ENCODE assay signal across 9 cellular contexts in the genomic region with DNA sequence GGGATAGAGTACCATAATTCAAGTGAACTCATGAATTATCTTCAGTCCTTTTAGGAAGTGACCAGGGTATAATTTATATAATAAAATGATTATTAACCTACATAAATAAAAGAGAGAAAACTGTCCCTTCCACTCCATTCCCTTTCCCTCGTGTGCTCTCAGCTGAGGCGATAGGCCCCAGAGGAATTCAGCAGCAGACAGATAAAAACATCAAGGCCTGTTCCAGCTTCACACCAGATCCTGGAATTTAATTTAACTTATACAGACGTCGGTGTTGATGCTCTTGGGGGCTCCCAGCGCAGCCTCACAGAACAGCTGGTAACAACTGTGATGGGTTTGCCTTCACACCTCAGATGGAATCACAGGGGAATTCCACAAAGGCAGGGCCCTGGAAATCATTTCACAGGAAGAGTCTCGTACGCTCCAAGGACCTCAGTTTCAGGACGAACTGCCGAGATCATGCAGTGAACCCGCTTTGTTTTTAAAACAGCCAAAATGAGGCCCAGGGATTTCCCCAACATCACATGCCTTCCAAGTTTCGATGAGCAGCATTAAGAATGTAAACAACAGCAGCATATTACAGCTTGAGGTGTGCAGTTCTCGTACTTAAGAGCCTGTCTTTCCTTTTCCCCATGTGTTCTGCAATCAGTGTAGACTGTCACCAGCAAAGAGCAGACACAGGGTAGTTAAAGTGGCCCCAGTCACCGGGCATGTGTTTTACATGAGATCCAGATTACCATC.
DNase-seq lines count a peak whose midpoint lies in the region; ATAC-seq and TF ChIP-seq lines count a peak whose summit lies in the region.
"Had no signal": no experiment of that assay in that cellular context is flagged by ENCODE, and none has a peak within 500 bp of the region (broad histone marks: within the 10 kb centered on the region; RNA-seq: fewer than 3 reads in every experiment).

No MANE protein-coding gene starts in this region.

- H3K4me3 ChIP-seq in neural progenitor cell, result no peak overlapping the region
- no peak overlapping the region for H3K4me3 ChIP-seq in CD4-positive, alpha-beta memory T cell (ENCODE audit: low read length in 2 of 2)

- DNase-seq in activated CD4-positive, alpha-beta T cell treated with anti-CD3 and anti-CD28 coated beads, Interleukin-2, amount 10 ng/mL, durations not matched to agents 24 days and 14 days, result peak; percentile 64
- DNase-seq in activated CD4-positive, alpha-beta T cell treated with anti-CD3 and anti-CD28 coated beads, Interleukin-2, amount 10 ng/mL, durations not matched to agents 7 days and 5 days, result no peak
- peak; percentile 18 for DNase-seq in amniotic epithelial cell (ENCODE audit: low read depth)
- DNase-seq in neural progenitor cell (ENCODE audit: low spot score), result no peak
- DNase-seq in NCI-H510A (lab: John Stamatoyannopoulos, UW), result no peak
- DNase-seq in CD4-positive, alpha-beta memory T cell, result no peak
- no peak for DNase-seq in GDM1 (lab: John Stamatoyannopoulos, UW)
- DNase-seq: DND-41 had no signal

- no peak overlapping the region for H3K27ac ChIP-seq in neural progenitor cell
- H3K27ac ChIP-seq in CD4-positive, alpha-beta memory T cell (ENCODE audit: low read depth, low read length), result no peak overlapping the region

- H2AFZ ChIP-seq in neural progenitor cell (replicated peaks), result peak overlapping the region; percentile 82

- H3K27me3 Mint-ChIP-seq in activated CD4-positive, alpha-beta T cell treated with anti-CD3 and anti-CD28 coated beads, Interleukin-2, amount 10 ng/mL, durations not matched to agents 24 days and 14 days, result peaks cover 10% of the 10 kb centered on the region
- peaks cover 6% of the 10 kb centered on the region for H3K27me3 Mint-ChIP-seq in activated CD4-positive, alpha-beta T cell treated with anti-CD3 and anti-CD28 coated beads, Interleukin-2, amount 10 ng/mL, durations not matched to agents 7 days and 5 days
- peaks cover 15% of the 10 kb centered on the region for H3K27me3 Mint-ChIP-seq in neural progenitor cell (ENCODE audit: insufficient read depth, low read depth)
- peaks cover 1 to 9% of the 10 kb centered on the region in 2 donors for H3K27me3 Mint-ChIP-seq in CD4-positive, alpha-beta memory T cell

- no peaks in the 10 kb centered on the region for H3K4me1 ChIP-seq in neural progenitor cell
- H3K4me1 ChIP-seq in CD4-positive, alpha-beta memory T cell (ENCODE audit: insufficient read depth, low read length), result no peaks in the 10 kb centered on the region

- no peaks in the 10 kb centered on the region for H3K27me3 ChIP-seq in neural progenitor cell
- H3K27me3 ChIP-seq in CD4-positive, alpha-beta memory T cell (ENCODE audit: insufficient read depth, low read length), result no peaks in the 10 kb centered on the region

- no peak overlapping the region for H3K27ac Mint-ChIP-seq in activated CD4-positive, alpha-beta T cell treated with anti-CD3 and anti-CD28 coated beads, Interleukin-2, amount 10 ng/mL, durations not matched to agents 24 days and 14 days
- H3K27ac Mint-ChIP-seq in activated CD4-positive, alpha-beta T cell treated with anti-CD3 and anti-CD28 coated beads, Interleukin-2, amount 10 ng/mL, durations not matched to agents 7 days and 5 days, result no peak overlapping the region
- peak overlapping the region; percentile 35 for H3K27ac Mint-ChIP-seq in neural progenitor cell
- peak overlapping the region in 1 of 7 donors; percentile 27 for H3K27ac Mint-ChIP-seq in CD4-positive, alpha-beta memory T cell

- no peak overlapping the region for H3K4me3 Mint-ChIP-seq in activated CD4-positive, alpha-beta T cell treated with anti-CD3 and anti-CD28 coated beads, Interleukin-2, amount 10 ng/mL, durations not matched to agents 24 days and 14 days
- H3K4me3 Mint-ChIP-seq in activated CD4-positive, alpha-beta T cell treated with anti-CD3 and anti-CD28 coated beads, Interleukin-2, amount 10 ng/mL, durations not matched to agents 7 days and 5 days, result no peak overlapping the region
- H3K4me3 Mint-ChIP-seq in neural progenitor cell, result no peak overlapping the region
- H3K4me3 Mint-ChIP-seq in CD4-positive, alpha-beta memory T cell, result peak overlapping the region in 1 of 8 donors; percentile 23

- intact Hi-C loops in activated CD4-positive, alpha-beta T cell treated with anti-CD3 and anti-CD28 coated beads, Interleukin-2, amount 10 ng/mL, durations not matched to agents 24 days and 14 days (cut with micrococcal nuclease), result no loop called here
- intact Hi-C loops in CD4-positive, alpha-beta memory T cell (cut with micrococcal nuclease), result no loop called here

- H4K20me1 ChIP-seq in neural progenitor cell (ENCODE audit: low read depth), result no peaks in the 10 kb centered on the region

- no peaks in the 10 kb centered on the region for H3K9me3 Mint-ChIP-seq in activated CD4-positive, alpha-beta T cell treated with anti-CD3 and anti-CD28 coated beads, Interleukin-2, amount 10 ng/mL, durations not matched to agents 24 days and 14 days
- no peaks in the 10 kb centered on the region for H3K9me3 Mint-ChIP-seq in activated CD4-positive, alpha-beta T cell treated with anti-CD3 and anti-CD28 coated beads, Interleukin-2, amount 10 ng/mL, durations not matched to agents 7 days and 5 days
- H3K9me3 Mint-ChIP-seq in neural progenitor cell, result peaks cover 4% of the 10 kb centered on the region
- H3K9me3 Mint-ChIP-seq in CD4-positive, alpha-beta memory T cell, result peaks cover 0 to 6% (median 4%) of the 10 kb centered on the region in 8 donors

- peaks cover 3% of the 10 kb centered on the region for H3K4me1 Mint-ChIP-seq in activated CD4-positive, alpha-beta T cell treated with anti-CD3 and anti-CD28 coated beads, Interleukin-2, amount 10 ng/mL, durations not matched to agents 24 days and 14 days
- H3K4me1 Mint-ChIP-seq in activated CD4-positive, alpha-beta T cell treated with anti-CD3 and anti-CD28 coated beads, Interleukin-2, amount 10 ng/mL, durations not matched to agents 7 days and 5 days, result no peaks in the 10 kb centered on the region
- peaks cover 8% of the 10 kb centered on the region for H3K4me1 Mint-ChIP-seq in neural progenitor cell
- H3K4me1 Mint-ChIP-seq in CD4-positive, alpha-beta memory T cell, result peaks cover 0 to 4% (median 2%) of the 10 kb centered on the region in 4 donors

- no peak overlapping the region for H3K4me2 ChIP-seq in neural progenitor cell

- H3K9ac ChIP-seq in neural progenitor cell, result no peak overlapping the region

- POLR2A ChIA-PET in activated CD4-positive, alpha-beta T cell treated with anti-CD3 and anti-CD28 coated beads, Interleukin-2, amount 10 ng/mL, durations not matched to agents 7 days and 5 days (lab: Charles Lee), result no interaction called here
- POLR2A ChIA-PET in CD4-positive, alpha-beta memory T cell (lab: Charles Lee; ENCODE audit: partially characterized antibody), result no interaction called here

- TF ChIP-seq CTCF in neural progenitor cell (IDR thresholded peaks at IDR 0.05), result no peak

- no peaks in the 10 kb centered on the region for H3F3A ChIP-seq in neural progenitor cell (ENCODE audit: low read depth)

- H3K79me2 ChIP-seq in neural progenitor cell (ENCODE audit: low read depth), result no peaks in the 10 kb centered on the region

- H3K36me3 ChIP-seq in neural progenitor cell, result no peaks in the 10 kb centered on the region
- H3K36me3 ChIP-seq in CD4-positive, alpha-beta memory T cell (ENCODE audit: insufficient read depth, low read length), result no peaks in the 10 kb centered on the region

- CTCF ChIA-PET in activated CD4-positive, alpha-beta T cell treated with anti-CD3 and anti-CD28 coated beads, Interleukin-2, amount 10 ng/mL, durations not matched to agents 7 days and 5 days (lab: Charles Lee), result no interaction called here
- CTCF ChIA-PET in CD4-positive, alpha-beta memory T cell (lab: Charles Lee; ENCODE audit: partially characterized antibody), result no interaction called here

- peak; percentile 94 for ATAC-seq in HG02938 (IDR thresholded peaks at IDR 0.05; ENCODE audit: unreplicated experiment)

- H3K9me3 ChIP-seq in neural progenitor cell (ENCODE audit: low read depth), result peaks cover 5% of the 10 kb centered on the region
- H3K9me3 ChIP-seq in CD4-positive, alpha-beta memory T cell (ENCODE audit: control insufficient read depth in 1 of 2, low read length in 2 of 2), result no peaks in the 10 kb centered on the region

- H3K36me3 Mint-ChIP-seq in activated CD4-positive, alpha-beta T cell treated with anti-CD3 and anti-CD28 coated beads, Interleukin-2, amount 10 ng/mL, durations not matched to agents 24 days and 14 days (ENCODE audit: low read depth), result no peaks in the 10 kb centered on the region
- H3K36me3 Mint-ChIP-seq in activated CD4-positive, alpha-beta T cell treated with anti-CD3 and anti-CD28 coated beads, Interleukin-2, amount 10 ng/mL, durations not matched to agents 7 days and 5 days (ENCODE audit: low read depth), result no peaks in the 10 kb centered on the region
- no peaks in the 10 kb centered on the region for H3K36me3 Mint-ChIP-seq in neural progenitor cell
- no peaks in the 10 kb centered on the region for H3K36me3 Mint-ChIP-seq in CD4-positive, alpha-beta memory T cell

Comparison
In these comparisons a context has a peak if more than half of its experiments do, and no peak if none do; other contexts are left out.
1. DNase-seq: peak in activated CD4-positive, alpha-beta T cell treated with anti-CD3 and anti-CD28 coated beads, Interleukin-2, amount 10 ng/mL, durations not matched to agents 24 days and 14 days (single experiment) and amniotic epithelial cell (single experiment); none in activated CD4-positive, alpha-beta T cell treated with anti-CD3 and anti-CD28 coated beads, Interleukin-2, amount 10 ng/mL, durations not matched to agents 7 days and 5 days (single experiment), neural progenitor cell (single experiment), NCI-H510A (single experiment), CD4-positive, alpha-beta memory T cell (0 of 5) and GDM1 (single experiment).